Comparison of ENCODE assay signal across 24 cellular contexts in genomic region chr4:14582658-14583057, GRCh38.
A peak's percentile ranks its signal among the peaks of the same experiment; 100 is the strongest.
DNase-seq lines count a peak whose midpoint lies in the region; ATAC-seq lines count a peak whose summit lies in the region.
"Had no signal": no experiment of that assay in that cellular context is flagged by ENCODE, and none has a peak within 500 bp of the region (broad histone marks: within the 10 kb centered on the region; RNA-seq: fewer than 3 reads in every experiment).

No MANE protein-coding gene starts in this region.

- intact Hi-C loops in left ventricle myocardium superior (cut with micrococcal nuclease): no loop called here
- intact Hi-C loops in left cardiac atrium (cut with DNase I): no loop called here
- intact Hi-C loops in activated CD4-positive, alpha-beta memory T cell treated with anti-CD3 and anti-CD28 coated beads for 36 hours (cut with micrococcal nuclease): no loop called here

- no peak for DNase-seq in left ventricle myocardium superior
- no peak for DNase-seq in left cardiac atrium
- DNase-seq in NCI-H345 (lab: John Stamatoyannopoulos, UW): peak; percentile 36
- peak; percentile 21 for DNase-seq in foreskin melanocyte
- peak; percentile 7 for DNase-seq in renal cortical epithelial cell (ENCODE audit: low read depth)
- no peak for DNase-seq in NCI-H146 treated with DMSO at 0.1 percent for 48 hours (lab: John Stamatoyannopoulos, UW; ENCODE audit: unreplicated experiment)
- no peak for DNase-seq in kidney tubule cell (ENCODE audit: low spot score)
- DNase-seq in activated CD4-positive, alpha-beta memory T cell treated with anti-CD3 and anti-CD28 coated beads for 36 hours: no peak
- DNase-seq: BE2C, DMS53, GDM1, H7, HFFc6, MG63, NCI-H1048, NCI-H146, NCI-H2029 treated with DMSO at 0.1 percent for 48 hours, NCI-H2171 treated with DMSO at 0.1 percent for 48 hours, NCI-H446 treated with DMSO at 0.1 percent for 48 hours, NCI-H526 treated with DMSO at 0.1 percent for 48 hours, SJCRH30 had no signal

- H3K4me1 Mint-ChIP-seq in activated CD4-positive, alpha-beta memory T cell treated with anti-CD3 and anti-CD28 coated beads for 36 hours (ENCODE audit: low read depth): no peaks in the 10 kb centered on the region

- CTCF ChIA-PET in activated CD4-positive, alpha-beta memory T cell treated with anti-CD3 and anti-CD28 coated beads for 36 hours (lab: Charles Lee): no interaction called here

- H3K4me3 Mint-ChIP-seq in activated CD4-positive, alpha-beta memory T cell treated with anti-CD3 and anti-CD28 coated beads for 36 hours: no peak overlapping the region
- H3K4me3 Mint-ChIP-seq: HFFc6 had no signal

- H3K27ac Mint-ChIP-seq in activated CD4-positive, alpha-beta memory T cell treated with anti-CD3 and anti-CD28 coated beads for 36 hours: no peak overlapping the region
- H3K27ac Mint-ChIP-seq: HFFc6 had no signal

- POLR2A ChIA-PET in activated CD4-positive, alpha-beta memory T cell treated with anti-CD3 and anti-CD28 coated beads for 36 hours (lab: Charles Lee): no interaction called here

- H3K36me3 Mint-ChIP-seq in activated CD4-positive, alpha-beta memory T cell treated with anti-CD3 and anti-CD28 coated beads for 36 hours: no peaks in the 10 kb centered on the region

- no peaks in the 10 kb centered on the region for H3K9me3 Mint-ChIP-seq in activated CD4-positive, alpha-beta memory T cell treated with anti-CD3 and anti-CD28 coated beads for 36 hours

- no peaks in the 10 kb centered on the region for H3K27me3 Mint-ChIP-seq in activated CD4-positive, alpha-beta memory T cell treated with anti-CD3 and anti-CD28 coated beads for 36 hours

- ATAC-seq in left ventricle myocardium superior (peak; percentile 71), left cardiac atrium (no peak)
- ATAC-seq: HepG2, K562, Panc1 had no signal

Comparison
In these comparisons a context has a peak if more than half of its experiments do, and no peak if none do; other contexts are left out.
1. DNase-seq: peak in NCI-H345 (single experiment), foreskin melanocyte (single experiment) and renal cortical epithelial cell (single experiment); none in left ventricle myocardium superior (single experiment), left cardiac atrium (single experiment), NCI-H146 treated with DMSO at 0.1 percent for 48 hours (single experiment), kidney tubule cell (single experiment) and activated CD4-positive, alpha-beta memory T cell treated with anti-CD3 and anti-CD28 coated beads for 36 hours (single experiment).